ENCODE assay signal across 9 cellular contexts in the genomic region with DNA sequence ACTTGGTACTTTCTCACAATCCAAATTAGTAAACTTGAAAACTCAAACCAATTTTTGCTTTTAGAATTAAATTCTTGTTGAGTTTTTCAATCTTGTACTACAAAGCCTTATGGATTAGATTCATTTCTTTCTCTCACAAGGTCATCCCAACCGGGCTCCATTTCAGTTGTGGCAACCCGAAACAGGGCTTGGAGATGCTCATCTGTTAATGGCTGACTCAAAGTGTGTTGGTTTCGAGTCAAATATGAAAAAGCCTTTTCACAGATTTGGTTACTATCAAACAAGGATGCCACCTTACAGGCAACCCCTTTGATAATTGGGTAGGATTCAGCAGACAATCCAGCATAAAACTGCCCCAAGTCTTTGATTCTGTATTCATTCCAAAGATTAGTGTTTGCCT. TPM values are rescaled to one million over a fixed set of nuclear protein-coding genes. Genes with fewer than 3 reads are reported as not detected.
A peak's percentile ranks its signal among the peaks of the same experiment; 100 is the strongest.
DNase-seq lines count a peak whose midpoint lies in the region; ATAC-seq and TF ChIP-seq lines count a peak whose summit lies in the region.
"Had no signal": no experiment of that assay in that cellular context is flagged by ENCODE, and none has a peak within 500 bp of the region (broad histone marks: within the 10 kb centered on the region; RNA-seq: fewer than 3 reads in every experiment).

No MANE protein-coding gene starts in this region.

- POLR2A ChIA-PET in Panc1 (lab: Charles Lee): no interaction called here

- DNase-seq in activated CD4-positive, alpha-beta T cell treated with anti-CD3 and anti-CD28 coated beads, Interleukin-2, amount 10 ng/mL, durations not matched to agents 24 days and 14 days: peak; percentile 72
- no peak for DNase-seq in activated CD4-positive, alpha-beta T cell treated with anti-CD3 and anti-CD28 coated beads for 1 hour
- DNase-seq in Panc1 (ENCODE audit: low read depth, low spot score) (no peak), NCI-H524 treated with DMSO at 0.1 percent for 48 hours (lab: John Stamatoyannopoulos, UW) (no peak)
- DNase-seq in stimulated activated effector memory CD8-positive, alpha-beta T cell treated with anti-CD3 and anti-CD28 coated beads, Interleukin-12 subunit alpha, Interleukin-12 subunit beta, amount 100 ng/mL, for 72 hours (ENCODE audit: low spot score in 2 of 2): peak; percentile 11 to 74
- no peak for DNase-seq in activated CD8-positive, alpha-beta memory T cell treated with anti-CD3 and anti-CD28 coated beads, Interleukin-2, amount 50 U/mL, for 4 hours
- DNase-seq: activated naive CD8-positive, alpha-beta T cell treated with anti-CD3 and anti-CD28 coated beads, Interleukin-2, amount 10 ng/mL, durations not matched to agents 7 days and 5 days had no signal

- H3K4me1 ChIP-seq in Panc1 (ENCODE audit: control insufficient read depth, insufficient read depth, low read length): peaks cover 21% of the 10 kb centered on the region
- peaks cover 25% of the 10 kb centered on the region for H3K4me1 ChIP-seq in iPS-18a (ENCODE audit: control insufficient read depth, low read depth, low read length)

- H3K9me3 Mint-ChIP-seq in activated CD4-positive, alpha-beta T cell treated with anti-CD3 and anti-CD28 coated beads, Interleukin-2, amount 10 ng/mL, durations not matched to agents 24 days and 14 days: peaks cover 5% of the 10 kb centered on the region
- H3K9me3 Mint-ChIP-seq in stimulated activated effector memory CD8-positive, alpha-beta T cell treated with anti-CD3 and anti-CD28 coated beads, Interleukin-12 subunit alpha, Interleukin-12 subunit beta, amount 100 ng/mL, for 72 hours: peaks cover 3% of the 10 kb centered on the region
- H3K9me3 Mint-ChIP-seq: activated naive CD8-positive, alpha-beta T cell treated with anti-CD3 and anti-CD28 coated beads, Interleukin-2, amount 10 ng/mL, durations not matched to agents 7 days and 5 days had no signal

- H3K36me3 Mint-ChIP-seq in activated CD4-positive, alpha-beta T cell treated with anti-CD3 and anti-CD28 coated beads, Interleukin-2, amount 10 ng/mL, durations not matched to agents 24 days and 14 days (ENCODE audit: low read depth): peaks cover 38% of the 10 kb centered on the region
- no peaks in the 10 kb centered on the region for H3K36me3 Mint-ChIP-seq in stimulated activated effector memory CD8-positive, alpha-beta T cell treated with anti-CD3 and anti-CD28 coated beads, Interleukin-12 subunit alpha, Interleukin-12 subunit beta, amount 100 ng/mL, for 72 hours

- intact Hi-C loops in activated CD4-positive, alpha-beta T cell treated with anti-CD3 and anti-CD28 coated beads, Interleukin-2, amount 10 ng/mL, durations not matched to agents 24 days and 14 days (cut with micrococcal nuclease): no loop called here
- intact Hi-C loops in Panc1 (cut with micrococcal nuclease; ENCODE audit: unreplicated experiment): no loop called here

- H3K27me3 ChIP-seq in Panc1 (ENCODE audit: control insufficient read depth, insufficient read depth, low read length) (no peaks in the 10 kb centered on the region), iPS-18a (ENCODE audit: control insufficient read depth, insufficient read depth, low read length) (no peaks in the 10 kb centered on the region)

- ATAC-seq in Panc1: no peak
- ATAC-seq in stimulated activated effector memory CD8-positive, alpha-beta T cell treated with anti-CD3 and anti-CD28 coated beads, Interleukin-12 subunit alpha, Interleukin-12 subunit beta, amount 100 ng/mL, for 72 hours: no peak
- ATAC-seq in GM18861 (IDR thresholded peaks at IDR 0.05; ENCODE audit: unreplicated experiment): no peak

- no peak overlapping the region for H3K4me3 Mint-ChIP-seq in activated CD4-positive, alpha-beta T cell treated with anti-CD3 and anti-CD28 coated beads, Interleukin-2, amount 10 ng/mL, durations not matched to agents 24 days and 14 days
- no peak overlapping the region for H3K4me3 Mint-ChIP-seq in stimulated activated effector memory CD8-positive, alpha-beta T cell treated with anti-CD3 and anti-CD28 coated beads, Interleukin-12 subunit alpha, Interleukin-12 subunit beta, amount 100 ng/mL, for 72 hours

- TF ChIP-seq CTCF in Panc1 (IDR thresholded peaks at IDR 0.05): no peak

- CTCF ChIA-PET in Panc1 (lab: Charles Lee): no interaction called here

- no peaks in the 10 kb centered on the region for H3K27me3 Mint-ChIP-seq in activated CD4-positive, alpha-beta T cell treated with anti-CD3 and anti-CD28 coated beads, Interleukin-2, amount 10 ng/mL, durations not matched to agents 24 days and 14 days
- H3K27me3 Mint-ChIP-seq: activated naive CD8-positive, alpha-beta T cell treated with anti-CD3 and anti-CD28 coated beads, Interleukin-2, amount 10 ng/mL, durations not matched to agents 7 days and 5 days had no signal

- no peaks in the 10 kb centered on the region for H3K9me3 ChIP-seq in Panc1 (ENCODE audit: control insufficient read depth, insufficient read depth, low read depth, low read length)
- H3K9me3 ChIP-seq in iPS-18a (ENCODE audit: control insufficient read depth, low read depth, low read length): no peaks in the 10 kb centered on the region

- H3K27ac Mint-ChIP-seq in activated CD4-positive, alpha-beta T cell treated with anti-CD3 and anti-CD28 coated beads, Interleukin-2, amount 10 ng/mL, durations not matched to agents 24 days and 14 days: no peak overlapping the region
- no peak overlapping the region for H3K27ac Mint-ChIP-seq in stimulated activated effector memory CD8-positive, alpha-beta T cell treated with anti-CD3 and anti-CD28 coated beads, Interleukin-12 subunit alpha, Interleukin-12 subunit beta, amount 100 ng/mL, for 72 hours

- in situ Hi-C loops in Panc1 (cut with HindIII; ENCODE audit: low pct_unique_long_range_greater_than_20kb, low sequenced_read_pairs): no loop called here

- H3K9ac ChIP-seq in iPS-18a (ENCODE audit: low read length): peak overlapping the region; percentile 92

- H3K27ac ChIP-seq in Panc1 (ENCODE audit: low read length) (peak overlapping the region; percentile 94; the same call in 1 of the 2 replicates), iPS-18a (ENCODE audit: low read length) (peak overlapping the region; percentile 40)

- peaks cover 29% of the 10 kb centered on the region for H3K36me3 ChIP-seq in Panc1 (ENCODE audit: control insufficient read depth, insufficient read depth, low read length)
- peaks cover 35% of the 10 kb centered on the region for H3K36me3 ChIP-seq in iPS-18a (ENCODE audit: control insufficient read depth, low read depth, low read length)

- no TSS peak for BruUV-seq in Panc1 (replicated peaks; lab: Mats Ljungman, UMichigan)

- H3K4me1 Mint-ChIP-seq in activated CD4-positive, alpha-beta T cell treated with anti-CD3 and anti-CD28 coated beads, Interleukin-2, amount 10 ng/mL, durations not matched to agents 24 days and 14 days: peaks cover 41% of the 10 kb centered on the region
- H3K4me1 Mint-ChIP-seq in stimulated activated effector memory CD8-positive, alpha-beta T cell treated with anti-CD3 and anti-CD28 coated beads, Interleukin-12 subunit alpha, Interleukin-12 subunit beta, amount 100 ng/mL, for 72 hours: peaks cover 23% of the 10 kb centered on the region

- peak overlapping the region; percentile 92 to 99 for H3K4me3 ChIP-seq in Panc1 (ENCODE audit: low read depth in 2 of 2, low read length in 2 of 2)
- peak overlapping the region; percentile 98 for H3K4me3 ChIP-seq in iPS-18a (ENCODE audit: low read length)

RNA-seq across cellular contexts. Expression of gene EPM2AIP1, which starts 1.8 kb away (rescaled TPM):
- total RNA-seq in activated CD4-positive, alpha-beta T cell treated with anti-CD3 and anti-CD28 coated beads, Interleukin-2, amount 10 ng/mL, durations not matched to agents 24 days and 14 days: 15.8 TPM in 2 replicates
- 7.3 TPM for total RNA-seq in Panc1 (2021; ENCODE audit: unreplicated experiment)
- polyA plus RNA-seq in Panc1 (2012; ENCODE audit: insufficient read length): 2.6 TPM

RNA-seq across cellular contexts. Expression of gene MLH1, which starts 2.2 kb away (rescaled TPM):
- 69.5 and 71.0 TPM in 2 replicates for total RNA-seq in activated CD4-positive, alpha-beta T cell treated with anti-CD3 and anti-CD28 coated beads, Interleukin-2, amount 10 ng/mL, durations not matched to agents 24 days and 14 days
- 28.5 TPM for total RNA-seq in Panc1 (2021; ENCODE audit: unreplicated experiment)
- 23.0 TPM for polyA plus RNA-seq in Panc1 (2012; ENCODE audit: insufficient read length)

RNA-seq across cellular contexts. Expression of gene TRANK1, which starts 46.3 kb away (rescaled TPM):
- total RNA-seq in activated CD4-positive, alpha-beta T cell treated with anti-CD3 and anti-CD28 coated beads, Interleukin-2, amount 10 ng/mL, durations not matched to agents 24 days and 14 days: 2.1 and 2.3 TPM in 2 replicates
- total RNA-seq in Panc1 (2021; ENCODE audit: unreplicated experiment): 3.2 TPM
- polyA plus RNA-seq in Panc1 (2012; ENCODE audit: insufficient read length): 1.5 TPM

Comparison
In these comparisons a context has a peak if more than half of its experiments do, and no peak if none do; other contexts are left out.
1. DNase-seq: peak in activated CD4-positive, alpha-beta T cell treated with anti-CD3 and anti-CD28 coated beads, Interleukin-2, amount 10 ng/mL, durations not matched to agents 24 days and 14 days (single experiment) and stimulated activated effector memory CD8-positive, alpha-beta T cell treated with anti-CD3 and anti-CD28 coated beads, Interleukin-12 subunit alpha, Interleukin-12 subunit beta, amount 100 ng/mL, for 72 hours (2 of 2); none in activated CD4-positive, alpha-beta T cell treated with anti-CD3 and anti-CD28 coated beads for 1 hour (single experiment), Panc1 (single experiment), activated CD8-positive, alpha-beta memory T cell treated with anti-CD3 and anti-CD28 coated beads, Interleukin-2, amount 50 U/mL, for 4 hours (single experiment) and NCI-H524 treated with DMSO at 0.1 percent for 48 hours (single experiment).